Comparison of ENCODE assay signal across 8 cellular contexts in the genomic region with DNA sequence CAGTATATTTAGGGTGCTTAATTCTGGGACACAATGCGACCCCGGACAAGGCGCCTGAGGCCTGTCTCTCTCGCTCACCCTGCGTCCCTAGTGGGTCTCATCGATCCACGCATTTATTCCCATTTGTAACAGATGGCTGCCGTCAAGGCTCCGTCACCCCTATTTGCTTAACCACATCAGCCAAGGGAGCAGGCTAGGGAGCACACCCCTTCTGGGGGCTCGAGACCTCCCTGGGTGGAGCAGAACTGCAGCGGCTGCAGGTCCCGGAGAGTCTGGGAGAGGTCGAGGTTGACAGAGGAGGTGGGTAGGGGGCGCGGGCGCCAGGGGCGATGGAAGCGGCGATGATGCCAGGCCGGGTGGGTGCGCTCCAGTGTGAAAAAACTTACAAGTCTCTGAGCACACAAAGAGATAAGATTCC. TPM values are rescaled to one million over a fixed set of nuclear protein-coding genes. Genes with fewer than 3 reads are reported as not detected.
DNase-seq lines count a peak whose midpoint lies in the region; ATAC-seq, FAIRE-seq and TF ChIP-seq lines count a peak whose summit lies in the region.

No MANE protein-coding gene starts in this region.

- H3K4me3 Mint-ChIP-seq in CD14-positive monocyte (peak overlapping the region; percentile 100), natural killer cell (peak overlapping the region; percentile 99)

- H3K9me3 Mint-ChIP-seq in CD14-positive monocyte, result no peaks in the 10 kb centered on the region
- H3K9me3 Mint-ChIP-seq in natural killer cell, result no peaks in the 10 kb centered on the region

- intact Hi-C loops in CD14-positive monocyte (cut with micrococcal nuclease), result loop anchor here in 1 of 2 donors (10.0 kb wide), 1 partner anchor 1356 kb away; no protein-coding TSS in a partner anchor
- intact Hi-C loops in natural killer cell (cut with micrococcal nuclease), result loop anchor here (1.0 to 5.0 kb wide), 3 partner anchors 61 to 652 kb away; partner anchors contain the start of genes RFXAP, SPART and SUPT20H

- H3K36me3 Mint-ChIP-seq in CD14-positive monocyte (peaks cover 20 to 22% of the 10 kb centered on the region in 2 donors), natural killer cell (no peaks in the 10 kb centered on the region)

- no peak for DNase-seq in CD14-positive monocyte (ENCODE audit: low spot score)
- peak; percentile 27 for DNase-seq in KBM-7
- peak; percentile 73 for DNase-seq in activated CD8-positive, alpha-beta memory T cell treated with anti-CD3 and anti-CD28 coated beads for 24 hours
- peak; percentile 27 for DNase-seq in natural killer cell
- peak; percentile 46 for DNase-seq in ureter (ENCODE audit: low spot score)
- no peak for DNase-seq in RCC 7860 (ENCODE audit: low spot score)

- H3K27ac ChIP-seq in esophagus (ENCODE audit: low read depth in 2 of 2, low read length in 1 of 2), result peak overlapping the region in 1 of 2 donors; percentile 88

- H3K4me3 ChIP-seq in esophagus (ENCODE audit: low read depth in 1 of 2, low read length in 2 of 2), result peak overlapping the region; percentile 84 to 93

- peak overlapping the region; percentile 86 to 99 (median 93) for H3K27ac Mint-ChIP-seq in CD14-positive monocyte
- H3K27ac Mint-ChIP-seq in natural killer cell, result peak overlapping the region; percentile 99 to 100

- no peaks in the 10 kb centered on the region for H3K27me3 ChIP-seq in esophagus (ENCODE audit: control insufficient read depth in 1 of 2, insufficient read depth in 2 of 2, low read length in 2 of 2)

- H3K36me3 ChIP-seq in esophagus (ENCODE audit: control insufficient read depth in 2 of 2, insufficient read depth in 2 of 2, low read length in 1 of 2), result peaks cover 0 to 4% of the 10 kb centered on the region in 2 donors

- ATAC-seq in natural killer cell, result no peak
- no peak for ATAC-seq in HG03196 (IDR thresholded peaks at IDR 0.05; ENCODE audit: unreplicated experiment)

- FAIRE-seq in RCC 7860 (lab: Jason Lieb, UNC), result no peak

- in situ Hi-C loops in KBM-7 (cut with MboI; ENCODE audit: low pct_unique_long_range_greater_than_20kb, low sequenced_read_pairs), result no loop called here

- H3K27me3 Mint-ChIP-seq in CD14-positive monocyte (ENCODE audit: low read depth in 3 of 3), result no peaks in the 10 kb centered on the region
- H3K27me3 Mint-ChIP-seq in natural killer cell (ENCODE audit: low read depth in 2 of 2), result no peaks in the 10 kb centered on the region

- peaks cover 2% of the 10 kb centered on the region in 2 donors for H3K4me1 ChIP-seq in esophagus (ENCODE audit: control insufficient read depth in 2 of 2, insufficient read depth in 2 of 2, low read length in 1 of 2)

- H3K9me3 ChIP-seq in esophagus (ENCODE audit: control insufficient read depth in 2 of 2, insufficient read depth in 1 of 2, low read depth in 1 of 2, low read length in 1 of 2), result no peaks in the 10 kb centered on the region

- 1% methylated on average over 21 of the region's 21 CpGs for WGBS in esophagus, 2 donors

- H3K4me1 Mint-ChIP-seq in CD14-positive monocyte (peaks cover 24% of the 10 kb centered on the region), natural killer cell (peaks cover 33 to 46% of the 10 kb centered on the region in 2 donors)

- TF ChIP-seq CTCF in CD14-positive monocyte (IDR thresholded peaks at IDR 0.05) (no peak), natural killer cell (IDR thresholded peaks at IDR 0.05) (no peak)

RNA-seq across cellular contexts. Expression of gene ALG5, which starts 0.5 kb away (rescaled TPM):
- 10 to 100 TPM; 73.3 to 77.5 TPM for polyA plus RNA-seq in CD14-positive monocyte
- polyA plus RNA-seq in esophagus, result 10 to 100 TPM; 17.0 to 26.2 TPM
- 10 to 100 TPM; 20.2 to 25.0 (median 24.5) TPM for total RNA-seq in natural killer cell
- 40.7 TPM for total RNA-seq in ureter

RNA-seq across cellular contexts. Expression of gene EXOSC8, which starts 2.0 kb away (rescaled TPM):
- polyA plus RNA-seq in CD14-positive monocyte (10 to 100 TPM; 22.3 to 27.8 TPM), esophagus (10 to 100 TPM; 27.6 to 37.6 TPM)
- total RNA-seq in natural killer cell (10 to 100 TPM; 34.3 to 43.8 (median 42.0) TPM), ureter (44.1 TPM)

Comparison
In these comparisons a context has a peak if more than half of its experiments do, and no peak if none do; other contexts are left out.
1. DNase-seq: peak in KBM-7 (single experiment), activated CD8-positive, alpha-beta memory T cell treated with anti-CD3 and anti-CD28 coated beads for 24 hours (single experiment), natural killer cell (single experiment) and ureter (single experiment); none in CD14-positive monocyte (single experiment) and RCC 7860 (single experiment).